8 cellular contexts compared by ENCODE assay signal in genomic region chr11:8080069-8080670, GRCh38. TPM values are rescaled to one million over a fixed set of nuclear protein-coding genes. Genes with fewer than 3 reads are reported as not detected.
DNase-seq lines count a peak whose midpoint lies in the region; ATAC-seq and TF ChIP-seq lines count a peak whose summit lies in the region.

No MANE protein-coding gene starts in this region.

- H3K36me3 ChIP-seq in ACC112 (ENCODE audit: insufficient read depth, low read length) (no peaks in the 10 kb centered on the region), HUES48 (ENCODE audit: control insufficient read depth, insufficient read depth, low read length) (no peaks in the 10 kb centered on the region), gastrocnemius medialis (no peaks in the 10 kb centered on the region)

- H3K4me3 Mint-ChIP-seq in neural crest cell = peak overlapping the region; percentile 87

- DNase-seq in dorsolateral prefrontal cortex = peak in 1 of 10 donors; percentile 40
- DNase-seq in neural crest cell (ENCODE audit: low read depth, low spot score) = no peak
- no peak for DNase-seq in gastrocnemius medialis

- in situ Hi-C loops in gastrocnemius medialis (cut with MboI; ENCODE audit: low sequenced_read_pairs in 4 of 4) = no loop called here

- peaks cover 37% of the 10 kb centered on the region for H3K27me3 Mint-ChIP-seq in neural crest cell (ENCODE audit: low read depth)

- TF ChIP-seq POLR2A in gastrocnemius medialis (IDR thresholded peaks at IDR 0.05) = no peak

- H3K27ac ChIP-seq in ACC112 (ENCODE audit: low read depth, low read length) = no peak overlapping the region
- H3K27ac ChIP-seq in HUES48 (ENCODE audit: low read depth, low read length) = no peak overlapping the region
- H3K27ac ChIP-seq in dorsolateral prefrontal cortex = peak overlapping the region in 54 of 59 donors; percentile 10 to 88 (median 74)
- no peak overlapping the region for H3K27ac ChIP-seq in gastrocnemius medialis

- H3K4me3 ChIP-seq in ACC112 (ENCODE audit: low read depth, low read length) (peak overlapping the region; percentile 85), HUES48 (ENCODE audit: low read depth, low read length) (peak overlapping the region; percentile 71), dorsolateral prefrontal cortex (peak overlapping the region in 58 of 59 donors; percentile 33 to 79 (median 64)), gastrocnemius medialis (peak overlapping the region in 1 of 4 donors; percentile 52)

- peaks cover 39% of the 10 kb centered on the region for H3K4me1 Mint-ChIP-seq in neural crest cell

- no peak overlapping the region for H3K9ac ChIP-seq in HUES48 (ENCODE audit: low read depth, low read length)

- peaks cover 23% of the 10 kb centered on the region for H3K79me2 ChIP-seq in ACC112 (ENCODE audit: control insufficient read depth, insufficient read depth, low read length, unreplicated experiment)

- ATAC-seq in HG03565 (IDR thresholded peaks at IDR 0.05; ENCODE audit: unreplicated experiment) (no peak), HG02973 (IDR thresholded peaks at IDR 0.05; ENCODE audit: unreplicated experiment) (no peak), gastrocnemius medialis (no peak), GM21576 (IDR thresholded peaks at IDR 0.05; ENCODE audit: unreplicated experiment) (no peak)

- H3K4me1 ChIP-seq in ACC112 (ENCODE audit: control insufficient read depth, insufficient read depth, low read length, unreplicated experiment) (peaks cover 9% of the 10 kb centered on the region), HUES48 (ENCODE audit: control insufficient read depth, insufficient read depth, low read length) (peaks cover 23% of the 10 kb centered on the region), gastrocnemius medialis (peaks cover 0 to 11% of the 10 kb centered on the region in 2 donors)

- no peaks in the 10 kb centered on the region for H3K36me3 Mint-ChIP-seq in neural crest cell (ENCODE audit: low read depth)

- intact Hi-C loops in dorsolateral prefrontal cortex (cut with DNase I) = no loop called here
- intact Hi-C loops in gastrocnemius medialis (cut with DNase I; ENCODE audit: low total_unique reads) = no loop called here

- no peak for TF ChIP-seq CTCF in dorsolateral prefrontal cortex (IDR thresholded peaks at IDR 0.05 in 54 of 56, conservative IDR thresholded peaks at IDR 0.05 in 2 of 56; ENCODE audit: low read depth in 1 of 56, partially characterized antibody in 56 of 56)
- no peak for TF ChIP-seq CTCF in neural crest cell (conservative IDR thresholded peaks at IDR 0.05)
- no peak for TF ChIP-seq CTCF in gastrocnemius medialis (IDR thresholded peaks at IDR 0.05 in 4 of 5, conservative IDR thresholded peaks at IDR 0.05 in 1 of 5)

- H3K27me3 ChIP-seq in ACC112 (ENCODE audit: insufficient read depth, low read length) (no peaks in the 10 kb centered on the region), HUES48 (ENCODE audit: control insufficient read depth, insufficient read depth, low read length) (peaks cover 35% of the 10 kb centered on the region), dorsolateral prefrontal cortex (peaks cover 0 to 19% (median 0%) of the 10 kb centered on the region in 45 donors), gastrocnemius medialis (peaks cover 0 to 5% (median 0%) of the 10 kb centered on the region in 3 donors)

- peak overlapping the region; percentile 67 for H2AFZ ChIP-seq in ACC112 (ENCODE audit: low read length, unreplicated experiment)

- H3K9me3 ChIP-seq in HUES48 (ENCODE audit: control insufficient read depth, insufficient read depth, low read length) = no peaks in the 10 kb centered on the region
- no peaks in the 10 kb centered on the region for H3K9me3 ChIP-seq in gastrocnemius medialis

- H3K27ac Mint-ChIP-seq in neural crest cell (ENCODE audit: unreplicated experiment) = peak overlapping the region; percentile 24

- H3K9me3 Mint-ChIP-seq in neural crest cell = no peaks in the 10 kb centered on the region

RNA-seq across cellular contexts. Expression of gene TUB, which starts 0.8 kb away (rescaled TPM):
- 100 to 1,000 TPM in 2 of 120 experiments, 10 to 100 TPM in 118; 24.6 to 104 (median 74.6) TPM for total RNA-seq in dorsolateral prefrontal cortex
- total RNA-seq in neural crest cell = 23.7 and 26.1 TPM in 2 replicates
- 1 to 10 TPM in 2 of 4 donors, under 1 TPM in 2; 0.71 to 1.2 (median 1.1) TPM for total RNA-seq in gastrocnemius medialis

Comparison
In these comparisons a context has a peak if more than half of its experiments do, and no peak if none do; other contexts are left out.
1. H3K27ac ChIP-seq: peak in dorsolateral prefrontal cortex (54 of 59); none in ACC112 (single experiment), HUES48 (single experiment) and gastrocnemius medialis (0 of 4).
2. RNA of gene TUB, which starts 0.8 kb away (total RNA-seq): 24.6 to 104 TPM in dorsolateral prefrontal cortex and 23.7 to 26.1 TPM in neural crest cell; 0.71 to 1.2 TPM in gastrocnemius medialis; every median in the first group is over 10 times any median in the second.